In genomic region chr16:88763502-88764053, GRCh38 we compare ENCODE assay signal across 19 cellular contexts. TPM values are rescaled to one million over a fixed set of nuclear protein-coding genes. Genes with fewer than 3 reads are reported as not detected.
DNase-seq lines count a peak whose midpoint lies in the region; ATAC-seq, FAIRE-seq and TF ChIP-seq lines count a peak whose summit lies in the region.
"Had no signal": no experiment of that assay in that cellular context is flagged by ENCODE, and none has a peak within 500 bp of the region (broad histone marks: within the 10 kb centered on the region; RNA-seq: fewer than 3 reads in every experiment).

No MANE protein-coding gene starts in this region.

- H3K9me3 Mint-ChIP-seq in H9 (no peaks in the 10 kb centered on the region), WTC11 (no peaks in the 10 kb centered on the region)
- H3K9me3 Mint-ChIP-seq: natural killer cell had no signal

- no peak overlapping the region for H3K56ac ChIP-seq in H9 (ENCODE audit: insufficient read length, low read depth, low read length)

- no peak overlapping the region for H2AFZ ChIP-seq in H9 (ENCODE audit: low read length)

- H3K4ac ChIP-seq in H9 (ENCODE audit: low read depth, low read length), result no peak overlapping the region; the same call in 1 of the 2 replicates

- POLR2A ChIA-PET in WTC11 (lab: Charles Lee), result interaction anchor here (0.5 to 2.4 kb wide), 7 partner anchors 9 to 47 kb away, joined by 3 to 10 read pairs (median 3); partner anchors contain the start of genes CDT1 and PIEZO1

- H3K36me3 Mint-ChIP-seq in H9 (ENCODE audit: insufficient read depth in 1 of 3, low read depth in 3 of 3), result no peaks in the 10 kb centered on the region
- no peaks in the 10 kb centered on the region for H3K36me3 Mint-ChIP-seq in WTC11
- H3K36me3 Mint-ChIP-seq: natural killer cell had no signal

- H3K4me1 ChIP-seq in H9 (ENCODE audit: insufficient read depth, low read length), result peaks cover 8% of the 10 kb centered on the region; the same call in 1 of the 2 replicates
- peaks cover 40 to 77% of the 10 kb centered on the region in 2 donors for H3K4me1 ChIP-seq in kidney (ENCODE audit: control insufficient read depth in 1 of 2, insufficient read depth in 1 of 2, low read depth in 1 of 2, low read length in 2 of 2)

- no peaks in the 10 kb centered on the region for H3K27me3 ChIP-seq in H9 (ENCODE audit: insufficient read depth, low read length)
- H3K27me3 ChIP-seq: adrenal gland had no signal

- no peak overlapping the region for H4K8ac ChIP-seq in H9 (replicated peaks; ENCODE audit: insufficient read length, low read depth, low read length)

- H4K20me1 ChIP-seq in H9 (ENCODE audit: control insufficient read depth, insufficient read depth, insufficient read length), result no peaks in the 10 kb centered on the region

- H4K5ac ChIP-seq in H9 (ENCODE audit: insufficient read length, low read depth, low read length), result no peak overlapping the region

- H2BK15ac ChIP-seq in H9 (ENCODE audit: low read depth, low read length), result no peak overlapping the region

- FAIRE-seq in kidney (lab: Jason Lieb, UNC), result no peak
- FAIRE-seq: endometrium had no signal

- H2BK12ac ChIP-seq in H9 (ENCODE audit: insufficient read length, low read depth, low read length), result peak overlapping the region; percentile 68

- no peak overlapping the region for H3K9ac ChIP-seq in H9 (ENCODE audit: extremely low read depth, insufficient read length, low read length)
- H3K9ac ChIP-seq in kidney (ENCODE audit: low read length in 2 of 2), result peak overlapping the region in 1 of 2 donors; percentile 61

- peak; percentile 44; the same call in 2 of the 3 replicates for TF ChIP-seq CTCF in H9 (conservative IDR thresholded peaks at IDR 0.05)
- TF ChIP-seq CTCF in WTC11 (IDR thresholded peaks at IDR 0.05), result no peak
- TF ChIP-seq CTCF in kidney (IDR thresholded peaks at IDR 0.05; ENCODE audit: borderline replicate concordance, extremely low read depth, insufficient read depth), result no peak

- H2AK5ac ChIP-seq in H9 (ENCODE audit: insufficient read length, low read length), result no peak overlapping the region

- peak overlapping the region; percentile 10 for H3K4me2 ChIP-seq in H9 (ENCODE audit: insufficient read depth, insufficient read length, low read length)

- H3K4me3 Mint-ChIP-seq in H9 (peak overlapping the region in 1 of 2 experiments; percentile 57; a peak in 3 of 5 replicates), WTC11 (peak overlapping the region; percentile 26; the same call in 1 of the 2 replicates)
- H3K4me3 Mint-ChIP-seq: natural killer cell had no signal

- H4K91ac ChIP-seq in H9 (ENCODE audit: insufficient read length, low read depth, low read length), result peak overlapping the region; percentile 60

- no peak overlapping the region for H3T11ph ChIP-seq in H9 (ENCODE audit: low read length)

- peak overlapping the region; percentile 18 for H2BK5ac ChIP-seq in H9 (ENCODE audit: insufficient read length, low read length)

- intact Hi-C loops in kidney (cut with DNase I), result no loop called here

- no peak overlapping the region for H3K23ac ChIP-seq in H9 (ENCODE audit: insufficient read length, low read depth, low read length)

- CTCF ChIA-PET in WTC11 (lab: Charles Lee), result interaction anchor here (0.7 to 9.6 kb wide), 31 partner anchors 8 to 794 kb away, joined by 3 to 115 read pairs (median 6); partner anchors contain the start of genes CDT1, PIEZO1 and ZC3H18

- peak overlapping the region; percentile 41 for H3K18ac ChIP-seq in H9 (ENCODE audit: insufficient read length, low read depth, low read length)

- no peaks in the 10 kb centered on the region for H3K36me3 ChIP-seq in kidney (ENCODE audit: control insufficient read depth in 1 of 2, insufficient read depth in 2 of 2, low read length in 2 of 2)
- H3K36me3 ChIP-seq: adrenal gland had no signal

- no peak overlapping the region for H2BK120ac ChIP-seq in H9 (ENCODE audit: low read depth, low read length, poor library complexity, severe bottlenecking)

- peaks cover 30 to 56% of the 10 kb centered on the region in 2 experiments for H3K4me1 Mint-ChIP-seq in H9
- peaks cover 33% of the 10 kb centered on the region for H3K4me1 Mint-ChIP-seq in WTC11

- DNase-seq in H9 (peak; percentile 89), WTC11 (ENCODE audit: low spot score) (peak; percentile 91), kidney (no peak), renal cortical epithelial cell (ENCODE audit: low read depth) (peak; percentile 68), GF-D8 (lab: John Stamatoyannopoulos, UW) (no peak), OCI-M1 (lab: John Stamatoyannopoulos, UW) (no peak)
- DNase-seq: activated CD8-positive, alpha-beta memory T cell treated with anti-CD3 and anti-CD28 coated beads, Interleukin-2, amount 50 U/mL, for 4 hours; COR-L47; GOT3; hippocampal formation; Kasumi-1; natural killer cell; NCI-H2171 treated with DMSO at 0.1 percent for 48 hours; RPMI8226; stimulated activated CD8-positive, alpha-beta memory T cell treated with anti-CD3 and anti-CD28 coated beads, Interleukin-4, amount 100 ng/mL, for 48 hours had no signal

- H3K27ac ChIP-seq in H9 (ENCODE audit: insufficient read length, low read depth, low read length) (no peak overlapping the region), kidney (ENCODE audit: low read depth in 2 of 2, low read length in 2 of 2) (peak overlapping the region; percentile 62 to 80)

- H3K27ac Mint-ChIP-seq in H9, result peak overlapping the region; percentile 38 to 96 (median 92); a peak in 6 of 7 replicates
- H3K27ac Mint-ChIP-seq in WTC11, result peak overlapping the region; percentile 99
- H3K27ac Mint-ChIP-seq: natural killer cell had no signal

- no peak overlapping the region for H2BK20ac ChIP-seq in H9 (ENCODE audit: low read depth, low read length, poor library complexity, severe bottlenecking)

- H3K27me3 Mint-ChIP-seq in H9 (ENCODE audit: low read depth), result no peaks in the 10 kb centered on the region
- no peaks in the 10 kb centered on the region for H3K27me3 Mint-ChIP-seq in WTC11 (ENCODE audit: low read depth)

- H3K14ac ChIP-seq in H9 (ENCODE audit: insufficient read depth, low read length), result no peak overlapping the region

- H3K9me3 ChIP-seq in H9 (ENCODE audit: control insufficient read depth, low read depth, low read length) (no peaks in the 10 kb centered on the region), kidney (ENCODE audit: control insufficient read depth in 1 of 2, low read length in 2 of 2) (no peaks in the 10 kb centered on the region)
- H3K9me3 ChIP-seq: adrenal gland had no signal

- WGBS in H9 (ENCODE audit: extremely low coverage, insufficient read length, low lambda C conversion rate), result no CpG with 5 or more reads among the region's 14 CpGs

- peaks cover 3% of the 10 kb centered on the region for H3K79me1 ChIP-seq in H9 (ENCODE audit: insufficient read depth, low read depth, low read length, poor library complexity, severe bottlenecking)

- ATAC-seq in WTC11, result peak; percentile 79
- ATAC-seq in HG02884 (IDR thresholded peaks at IDR 0.05; ENCODE audit: unreplicated experiment), result no peak
- no peak for ATAC-seq in GM18867 (IDR thresholded peaks at IDR 0.05; ENCODE audit: unreplicated experiment)
- ATAC-seq: natural killer cell had no signal

- no peaks in the 10 kb centered on the region for H3K23me2 ChIP-seq in H9 (ENCODE audit: insufficient read length, low read depth, low read length, poor library complexity, severe bottlenecking)

- no peaks in the 10 kb centered on the region; the same call in 1 of the 2 replicates for H3K79me2 ChIP-seq in H9 (ENCODE audit: insufficient read depth, low read length)

- no peak overlapping the region for H3K4me3 ChIP-seq in kidney (ENCODE audit: low read length in 2 of 2)
- H3K4me3 ChIP-seq: adrenal gland had no signal

TF ChIP-seq in WTC11, 78 proteins besides CTCF, POLR2A, EP300 and RAD21 (continues in another document):
- TF ChIP-seq TEAD4 (CRISPR knock-in tag; IDR thresholded peaks at IDR 0.05) (peak; percentile 81; the same call in 1 of the 2 replicates), RELA (CRISPR knock-in tag; IDR thresholded peaks at IDR 0.05; ENCODE audit: borderline replicate concordance) (no peak), FOXK1 (CRISPR knock-in tag; IDR thresholded peaks at IDR 0.05) (peak; percentile 78; the same call in 1 of the 2 replicates), FOXP1 (CRISPR knock-in tag; IDR thresholded peaks at IDR 0.05; ENCODE audit: borderline replicate concordance) (peak; percentile 57), HMGA2 (CRISPR knock-in tag; IDR thresholded peaks at IDR 0.05) (no peak), GABPB1 (CRISPR knock-in tag; IDR thresholded peaks at IDR 0.05) (peak; percentile 81), MAX (CRISPR knock-in tag; IDR thresholded peaks at IDR 0.05) (0 out of 2 replicates have a peak, but pooled peaks have one; percentile 50), TEAD1 (CRISPR knock-in tag; IDR thresholded peaks at IDR 0.05) (peak; percentile 78; the same call in 1 of the 2 replicates)

RNA-seq across cellular contexts. Expression of gene PIEZO1, which starts 21.4 kb away (rescaled TPM):
- total RNA-seq in H9 (2021) (67.8 and 71.1 TPM in 2 replicates), WTC11 (2021) (68.3 to 75.1 TPM (median 71.3 TPM) in 3 replicates), kidney (124 TPM), renal cortical epithelial cell (147 and 282 TPM in 2 replicates)
- polyA plus RNA-seq in kidney (ENCODE audit: insufficient read depth, low read depth, low replicate concordance), result 103 TPM

RNA-seq across cellular contexts. Expression of gene CDT1, which starts 40.0 kb away (rescaled TPM):
- total RNA-seq in H9 (2021), result 74.1 and 79.7 TPM in 2 replicates
- total RNA-seq in WTC11 (2021), result 142 to 154 TPM (median 149 TPM) in 3 replicates
- total RNA-seq in kidney, result 1.5 TPM
- polyA plus RNA-seq in kidney (ENCODE audit: insufficient read depth, low read depth, low replicate concordance), result 0.56 TPM
- 1.1 and 7.6 TPM in 2 replicates for total RNA-seq in renal cortical epithelial cell

RNA-seq across cellular contexts. Expression of gene APRT, which starts 48.1 kb away (rescaled TPM):
- total RNA-seq in H9 (2021) (246 and 254 TPM in 2 replicates), WTC11 (2021) (272 to 288 TPM (median 282 TPM) in 3 replicates), kidney (105 TPM), renal cortical epithelial cell (55.4 and 98.3 TPM in 2 replicates)
- 204 TPM for polyA plus RNA-seq in kidney (ENCODE audit: insufficient read depth, low read depth, low replicate concordance)

RNA-seq across cellular contexts. Expression of gene CTU2, which starts 57.3 kb away (rescaled TPM):
- 31.5 and 32.8 TPM in 2 replicates for total RNA-seq in H9 (2021)
- 42.1 to 52.4 TPM (median 43.7 TPM) in 3 replicates for total RNA-seq in WTC11 (2021)
- 18.8 TPM for total RNA-seq in kidney
- polyA plus RNA-seq in kidney (ENCODE audit: insufficient read depth, low read depth, low replicate concordance), result 11.1 TPM
- total RNA-seq in renal cortical epithelial cell, result 5.6 and 11.1 TPM in 2 replicates

RNA-seq across cellular contexts. Expression of gene RNF166, which starts 57.4 kb away (rescaled TPM):
- 22.3 and 26.5 TPM in 2 replicates for total RNA-seq in H9 (2021)
- total RNA-seq in WTC11 (2021), result 38.5 to 46.2 TPM (median 40.5 TPM) in 3 replicates
- total RNA-seq in kidney, result 31.4 TPM
- 16.3 TPM for polyA plus RNA-seq in kidney (ENCODE audit: insufficient read depth, low read depth, low replicate concordance)
- total RNA-seq in renal cortical epithelial cell, result 8.4 and 9.7 TPM in 2 replicates

Comparison
In these comparisons a context has a peak if more than half of its experiments do, and no peak if none do; other contexts are left out.
1. DNase-seq: peak in H9 (single experiment), WTC11 (single experiment) and renal cortical epithelial cell (single experiment); none in kidney (single experiment), GF-D8 (single experiment) and OCI-M1 (single experiment).